Comparison of ENCODE assay signal across 30 cellular contexts in the genomic region with DNA sequence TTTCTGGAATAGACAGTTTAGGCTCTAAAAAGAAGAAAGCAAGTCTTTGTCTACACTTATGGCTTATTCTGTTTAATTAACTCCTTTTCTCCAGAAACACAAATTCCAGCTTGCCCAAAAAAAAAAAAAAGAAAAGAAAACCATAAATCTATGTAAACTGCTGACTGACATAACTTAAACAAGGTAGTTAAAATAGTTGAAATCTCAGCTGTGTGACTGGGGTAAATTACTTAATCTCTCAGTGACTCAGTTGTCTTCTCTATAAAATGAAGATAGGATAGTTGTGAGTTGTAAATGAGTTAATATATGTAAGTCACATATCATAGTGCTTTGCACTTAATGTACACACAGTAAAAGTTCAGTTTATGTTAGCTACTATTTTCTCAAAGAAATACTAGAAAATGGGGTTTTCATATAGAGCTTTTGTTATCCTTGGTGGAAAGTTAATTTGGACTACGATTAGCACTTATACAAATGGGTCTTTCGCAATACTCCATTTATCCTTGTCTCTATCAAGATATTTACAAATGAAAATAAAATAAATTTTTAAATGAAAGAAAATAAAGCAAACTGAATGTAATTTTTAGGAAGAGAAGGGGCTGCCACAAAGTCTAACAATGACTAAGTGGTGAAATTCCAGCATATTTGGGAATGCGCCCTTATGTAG.
"Had no signal": no experiment of that assay in that cellular context is flagged by ENCODE, and none has a peak within 500 bp of the region (broad histone marks: within the 10 kb centered on the region; RNA-seq: fewer than 3 reads in every experiment).

No MANE protein-coding gene starts in this region.

- H3K4me1 ChIP-seq: ascending aorta, breast epithelium, esophagus muscularis mucosa, gastroesophageal sphincter, heart right ventricle had no signal

- H3K27ac ChIP-seq: ascending aorta, breast epithelium, cardiac muscle cell, coronary artery, esophagus muscularis mucosa, gastroesophageal sphincter, heart right ventricle, hepatocyte had no signal

- ATAC-seq: activated naive CD4-positive, alpha-beta T cell treated with anti-CD3 and anti-CD28 coated beads, Interleukin-2, amount 50 U/mL, for 72 hours; activated T-cell treated with anti-CD3 and anti-CD28 coated beads, Interleukin-2, amount 50 U/mL, for 72 hours; effector memory CD8-positive, alpha-beta T cell; gastroesophageal sphincter; heart right ventricle; T-helper 17 cell had no signal

- DNase-seq: activated CD4-positive, alpha-beta memory T cell treated with anti-CD3 and anti-CD28 coated beads, Interleukin-2, amount 10 ng/mL, durations not matched to agents 7 days and 5 days; activated CD4-positive, alpha-beta T cell treated with anti-CD3 and anti-CD28 coated beads for 1 hour; activated CD4-positive, alpha-beta T cell treated with anti-CD3 and anti-CD28 coated beads for 4 hours; activated CD4-positive, alpha-beta T cell treated with anti-CD3 and anti-CD28 coated beads, Interleukin-2, amount 10 ng/mL, durations not matched to agents 7 days and 5 days; activated CD4-positive, alpha-beta T cell treated with anti-CD3 and anti-CD28 coated beads, Interleukin-2, amount 50 U/mL, for 4 hours; activated CD4-positive, CD25-positive, alpha-beta regulatory T cell; activated CD8-positive, alpha-beta memory T cell treated with anti-CD3 and anti-CD28 coated beads, Interleukin-2, amount 50 U/mL, for 48 hours; activated gamma-delta T cell; activated naive CD4-positive, alpha-beta T cell; activated naive CD4-positive, alpha-beta T cell treated with anti-CD3 and anti-CD28 coated beads, Interleukin-2, amount 10 ng/mL, durations not matched to agents 7 days and 5 days; activated naive CD8-positive, alpha-beta T cell treated with anti-CD3 and anti-CD28 coated beads, Interleukin-2, amount 10 ng/mL, durations not matched to agents 7 days and 5 days; activated T-cell treated with anti-CD3 and anti-CD28 coated beads for 4 hours; activated T-cell treated with anti-CD3 and anti-CD28 coated beads, Interleukin-2, amount 50 U/mL, for 24 hours; activated T-cell treated with anti-CD3 and anti-CD28 coated beads, Interleukin-2, amount 50 U/mL, for 72 hours; central memory CD4-positive, alpha-beta T cell; dermis blood vessel endothelial cell; effector CD4-positive, alpha-beta T cell; effector memory CD8-positive, alpha-beta T cell; erythroblast; foreskin melanocyte; heart right ventricle; T-helper 17 cell had no signal

- H3K4me2 ChIP-seq: hepatocyte had no signal

- H3K36me3 ChIP-seq: ascending aorta, breast epithelium, cardiac muscle cell, esophagus muscularis mucosa, gastroesophageal sphincter, heart right ventricle had no signal

- H3K9me3 ChIP-seq: ascending aorta, breast epithelium, esophagus muscularis mucosa, gastroesophageal sphincter, heart right ventricle had no signal

- H3K27me3 ChIP-seq: ascending aorta, breast epithelium, cardiac muscle cell, hepatocyte had no signal

- H3K4me3 ChIP-seq: ascending aorta, breast epithelium, cardiac muscle cell, coronary artery, esophagus muscularis mucosa, gastroesophageal sphincter, heart right ventricle, hepatocyte had no signal
